ENCODE assay signal across 26 cellular contexts in the genomic region with DNA sequence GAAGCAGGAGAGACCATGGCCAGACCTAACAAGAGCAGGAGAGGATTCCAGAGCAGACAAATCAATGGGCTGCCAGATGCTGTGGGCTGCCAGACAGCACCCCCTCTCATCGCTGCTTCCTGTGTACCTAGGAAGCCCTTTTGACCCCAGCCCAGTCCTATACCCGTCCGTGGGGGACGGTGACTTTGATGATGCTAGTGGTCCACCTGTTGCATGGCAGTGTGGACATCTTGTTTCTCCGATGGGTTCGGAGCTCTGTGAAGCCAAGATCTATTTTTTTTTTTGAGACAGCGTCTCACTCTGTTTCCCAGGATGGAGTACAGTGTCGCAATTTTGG. TPM values are rescaled to one million over a fixed set of nuclear protein-coding genes. Genes with fewer than 3 reads are reported as not detected.
DNase-seq lines count a peak whose midpoint lies in the region; ATAC-seq and TF ChIP-seq lines count a peak whose summit lies in the region.
"Had no signal": no experiment of that assay in that cellular context is flagged by ENCODE, and none has a peak within 500 bp of the region (broad histone marks: within the 10 kb centered on the region; RNA-seq: fewer than 3 reads in every experiment).

No MANE protein-coding gene starts in this region.

- 89 to 94% methylated on average over 8 of the region's 8 CpGs for WGBS in aorta, 2 donors

- H3K4me3 ChIP-seq in cardiac muscle cell (no peak overlapping the region), aorta (ENCODE audit: low read length in 2 of 2) (no peak overlapping the region)
- H3K4me3 ChIP-seq: A549, PC-9, SJCRH30 had no signal

- H3K36me3 Mint-ChIP-seq in IgD-negative memory B cell: no peaks in the 10 kb centered on the region
- no peaks in the 10 kb centered on the region for H3K36me3 Mint-ChIP-seq in nephron progenitor cell (ENCODE audit: low read depth)
- no peaks in the 10 kb centered on the region for H3K36me3 Mint-ChIP-seq in osteocyte (ENCODE audit: unreplicated experiment)
- H3K36me3 Mint-ChIP-seq: CD8-positive, alpha-beta T cell had no signal

- no peaks in the 10 kb centered on the region for H3K27me3 ChIP-seq in cardiac muscle cell
- H3K27me3 ChIP-seq in aorta (ENCODE audit: control insufficient read depth in 1 of 2, insufficient read depth in 2 of 2, low read length in 1 of 2): no peaks in the 10 kb centered on the region
- H3K27me3 ChIP-seq: SJCRH30 had no signal

- ATAC-seq in aorta (ENCODE audit: low FRiP score) (peak; percentile 22), HG03342 (IDR thresholded peaks at IDR 0.05; ENCODE audit: unreplicated experiment) (no peak)
- ATAC-seq: A549; CD8-positive, alpha-beta T cell; Right ventricle myocardium inferior; SK-N-SH treated with all-trans-retinoic acid at 6 μM for 48 hours had no signal

- H3K4me1 ChIP-seq in cardiac muscle cell (ENCODE audit: low read depth): peaks cover 17% of the 10 kb centered on the region
- H3K4me1 ChIP-seq in aorta (ENCODE audit: control insufficient read depth in 1 of 2, insufficient read depth in 2 of 2, low read length in 2 of 2): no peaks in the 10 kb centered on the region
- H3K4me1 ChIP-seq: A549 had no signal

- no peaks in the 10 kb centered on the region for H3K36me3 ChIP-seq in cardiac muscle cell
- no peaks in the 10 kb centered on the region for H3K36me3 ChIP-seq in aorta (ENCODE audit: control insufficient read depth in 1 of 2, insufficient read depth in 2 of 2, low read length in 1 of 2)
- H3K36me3 ChIP-seq: SJCRH30 had no signal

- no peak for DNase-seq in cardiac muscle cell (ENCODE audit: low read depth in 1 of 2, low spot score in 1 of 2)
- DNase-seq in cardiac septum (ENCODE audit: low spot score): no peak
- no peak for DNase-seq in nephron progenitor cell
- DNase-seq in aorta: no peak
- no peak for DNase-seq in GM19240 (ENCODE audit: insufficient read length, low spot score)
- DNase-seq in osteocyte (ENCODE audit: extremely low spot score, unreplicated experiment): no peak
- DNase-seq: AML-193; CD8-positive, alpha-beta T cell; DMS 273 treated with DMSO at 0.1 percent for 48 hours; DMS79; EL; GF-D8; IMR-90; MM.1S; NCI-H2029 treated with DMSO at 0.1 percent for 48 hours; NCI-H446 treated with DMSO at 0.1 percent for 48 hours; NCI-H526 treated with DMSO at 0.1 percent for 48 hours; PC-9; SJCRH30 had no signal

- H3K27ac ChIP-seq in cardiac muscle cell (peak overlapping the region; percentile 17), aorta (ENCODE audit: low read depth in 1 of 2, low read length in 2 of 2) (no peak overlapping the region)
- H3K27ac ChIP-seq: A549, C4-2B, KMS-11, PC-9, SJCRH30 had no signal

- H3K4me1 Mint-ChIP-seq in IgD-negative memory B cell: peaks cover 0 to 2% (median 0%) of the 10 kb centered on the region in 3 donors
- peaks cover 22% of the 10 kb centered on the region for H3K4me1 Mint-ChIP-seq in nephron progenitor cell
- no peaks in the 10 kb centered on the region for H3K4me1 Mint-ChIP-seq in osteocyte (ENCODE audit: unreplicated experiment)

- H3K4me3 Mint-ChIP-seq in IgD-negative memory B cell: no peak overlapping the region
- H3K4me3 Mint-ChIP-seq in nephron progenitor cell: no peak overlapping the region
- H3K4me3 Mint-ChIP-seq in osteocyte (ENCODE audit: unreplicated experiment): no peak overlapping the region
- H3K4me3 Mint-ChIP-seq: CD8-positive, alpha-beta T cell had no signal

- no peaks in the 10 kb centered on the region for H3K9me3 ChIP-seq in cardiac muscle cell (ENCODE audit: low read depth)
- no peaks in the 10 kb centered on the region for H3K9me3 ChIP-seq in aorta (ENCODE audit: control insufficient read depth, low read length)
- H3K9me3 ChIP-seq: A549, SJCRH30 had no signal

- intact Hi-C loops in cardiac septum (cut with DNase I): no loop called here
- intact Hi-C loops in aorta (cut with DNase I): no loop called here

- H3K27ac Mint-ChIP-seq in IgD-negative memory B cell (peak overlapping the region in 2 of 3 donors; percentile 31 to 59), nephron progenitor cell (peak overlapping the region; percentile 80), osteocyte (ENCODE audit: unreplicated experiment) (no peak overlapping the region)
- H3K27ac Mint-ChIP-seq: CD8-positive, alpha-beta T cell had no signal

- H3K9me3 Mint-ChIP-seq in IgD-negative memory B cell (no peaks in the 10 kb centered on the region), nephron progenitor cell (no peaks in the 10 kb centered on the region), osteocyte (ENCODE audit: unreplicated experiment) (no peaks in the 10 kb centered on the region)
- H3K9me3 Mint-ChIP-seq: CD8-positive, alpha-beta T cell had no signal

- no peak for TF ChIP-seq CTCF in cardiac muscle cell (IDR thresholded peaks at IDR 0.05; ENCODE audit: low read depth, low read length)
- TF ChIP-seq CTCF in nephron progenitor cell (IDR thresholded peaks at IDR 0.05): no peak
- no peak for TF ChIP-seq CTCF in osteocyte (IDR thresholded peaks at IDR 0.05)

- H3K27me3 Mint-ChIP-seq in IgD-negative memory B cell (no peaks in the 10 kb centered on the region), nephron progenitor cell (ENCODE audit: low read depth, poor library complexity) (peaks cover 3% of the 10 kb centered on the region), osteocyte (ENCODE audit: unreplicated experiment) (no peaks in the 10 kb centered on the region)

RNA-seq across cellular contexts. Expression of gene GDI2, which starts 18.2 kb away (rescaled TPM):
- total RNA-seq in cardiac muscle cell: 218 and 234 TPM in 2 replicates
- 182 and 230 TPM in 2 replicates for polyA plus RNA-seq in cardiac muscle cell
- 107 TPM for total RNA-seq in cardiac septum
- 248 TPM for polyA plus RNA-seq in IgD-negative memory B cell
- total RNA-seq in aorta: 100 to 1,000 TPM; 140 to 161 TPM
- polyA plus RNA-seq in aorta: 100 to 1,000 TPM; 116 to 147 TPM
- total RNA-seq in osteocyte: 229 and 232 TPM in 2 replicates

RNA-seq across cellular contexts. Expression of gene ANKRD16, which starts 58.3 kb away (rescaled TPM):
- 22.4 and 32.3 TPM in 2 replicates for total RNA-seq in cardiac muscle cell
- 29.0 and 33.8 TPM in 2 replicates for polyA plus RNA-seq in cardiac muscle cell
- 3.9 TPM for total RNA-seq in cardiac septum
- 5.2 TPM for polyA plus RNA-seq in IgD-negative memory B cell
- total RNA-seq in aorta: 1 to 10 TPM; 4.6 to 8.8 TPM
- 1 to 10 TPM; 6.1 to 6.7 TPM for polyA plus RNA-seq in aorta
- total RNA-seq in osteocyte: 8.8 and 9.5 TPM in 2 replicates

RNA-seq across cellular contexts. Expression of gene FBH1, which starts 58.6 kb away (rescaled TPM):
- 168 and 196 TPM in 2 replicates for total RNA-seq in cardiac muscle cell
- 185 and 213 TPM in 2 replicates for polyA plus RNA-seq in cardiac muscle cell
- total RNA-seq in cardiac septum: 73.8 TPM
- polyA plus RNA-seq in IgD-negative memory B cell: 85.4 TPM
- 100 to 1,000 TPM; 108 to 110 TPM for total RNA-seq in aorta
- polyA plus RNA-seq in aorta: 100 to 1,000 TPM in 1 of 2 donors, 10 to 100 TPM in 1; 36.9 to 101 TPM
- 77.8 and 86.1 TPM in 2 replicates for total RNA-seq in osteocyte
